ENCODE assay signal across 1 cellular context in genomic region chr6:27128796-27129094, GRCh38.
TF ChIP-seq lines count a peak whose summit lies in the region.

No MANE protein-coding gene starts in this region.

TF ChIP-seq in SK-N-SH, 30 proteins besides CTCF, POLR2A, EP300 and RAD21 (continued from another document):
- TF ChIP-seq REST (IDR thresholded peaks at IDR 0.05; ENCODE audit: low read depth, low read length) = no peak
- no peak for TF ChIP-seq JUND (IDR thresholded peaks at IDR 0.05)
- no peak for TF ChIP-seq TAF1 (IDR thresholded peaks at IDR 0.05; ENCODE audit: borderline replicate concordance, low read depth, low read length)
- no peak for TF ChIP-seq FOXM1 (IDR thresholded peaks at IDR 0.05; ENCODE audit: low read depth)
- no peak for TF ChIP-seq GABPA (IDR thresholded peaks at IDR 0.05; ENCODE audit: low read depth)
- TF ChIP-seq, protein P1, sequence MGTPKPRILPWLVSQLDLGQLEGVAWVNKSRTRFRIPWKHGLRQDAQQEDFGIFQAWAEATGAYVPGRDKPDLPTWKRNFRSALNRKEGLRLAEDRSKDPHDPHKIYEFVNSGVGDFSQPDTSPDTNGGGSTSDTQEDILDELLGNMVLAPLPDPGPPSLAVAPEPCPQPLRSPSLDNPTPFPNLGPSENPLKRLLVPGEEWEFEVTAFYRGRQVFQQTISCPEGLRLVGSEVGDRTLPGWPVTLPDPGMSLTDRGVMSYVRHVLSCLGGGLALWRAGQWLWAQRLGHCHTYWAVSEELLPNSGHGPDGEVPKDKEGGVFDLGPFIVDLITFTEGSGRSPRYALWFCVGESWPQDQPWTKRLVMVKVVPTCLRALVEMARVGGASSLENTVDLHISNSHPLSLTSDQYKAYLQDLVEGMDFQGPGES (IDR thresholded peaks at IDR 0.05; ENCODE audit: low read depth, low read length) = no peak
- TF ChIP-seq TCF12 (IDR thresholded peaks at IDR 0.05) = no peak
- no peak for TF ChIP-seq MAX (IDR thresholded peaks at IDR 0.05; ENCODE audit: low read depth)
- TF ChIP-seq USF1 (IDR thresholded peaks at IDR 0.05; ENCODE audit: borderline replicate concordance, low read depth) = no peak
- no peak for TF ChIP-seq USF2 (IDR thresholded peaks at IDR 0.05; ENCODE audit: borderline replicate concordance, low read depth, low read length)
- TF ChIP-seq EZH2phosphoT487 (IDR thresholded peaks at IDR 0.05; ENCODE audit: borderline replicate concordance, low read depth) = no peak
